17 cellular contexts compared by ENCODE assay signal in genomic region chr2:221422516-221423211, GRCh38.
"Had no signal": no experiment of that assay in that cellular context is flagged by ENCODE, and none has a peak within 500 bp of the region (broad histone marks: within the 10 kb centered on the region; RNA-seq: fewer than 3 reads in every experiment).

No MANE protein-coding gene starts in this region.

- H3K4me1 Mint-ChIP-seq: activated naive CD8-positive, alpha-beta T cell treated with anti-CD3 and anti-CD28 coated beads for 36 hours had no signal

- H3K27me3 ChIP-seq: gastrocnemius medialis, thyroid gland, uterus had no signal

- H3K4me1 ChIP-seq: parathyroid adenoma, uterus had no signal

- H3K4me3 ChIP-seq: coronary artery, gastrocnemius medialis, skin epidermis, thyroid gland, uterus had no signal

- H3K9me3 ChIP-seq: gastrocnemius medialis, thyroid gland, uterus had no signal

- H3K36me3 ChIP-seq: uterus had no signal

- H3K27me3 Mint-ChIP-seq: activated CD4-positive, alpha-beta memory T cell treated with anti-CD3 and anti-CD28 coated beads for 36 hours; activated naive CD8-positive, alpha-beta T cell treated with anti-CD3 and anti-CD28 coated beads for 36 hours; effector memory CD8-positive, alpha-beta T cell; naive B cell; T-cell had no signal

- H3K27ac ChIP-seq: coronary artery, parathyroid adenoma, thyroid gland, uterus, VCaP had no signal

- DNase-seq: activated CD4-positive, alpha-beta memory T cell treated with anti-CD3 and anti-CD28 coated beads for 36 hours; activated gamma-delta T cell treated with Interleukin-2 at 50 U/mL for 16 hours; activated naive CD8-positive, alpha-beta T cell treated with anti-CD3 and anti-CD28 coated beads for 36 hours; activated T-cell treated with anti-CD3 and anti-CD28 coated beads, Interleukin-2, amount 50 U/mL, for 48 hours; anterior cingulate cortex; caudate nucleus; effector memory CD8-positive, alpha-beta T cell; gastrocnemius medialis; naive B cell; stimulated activated CD4-positive, alpha-beta T cell treated with anti-CD3 and anti-CD28 coated beads, Interleukin-4, amount 100 ng/mL, for 4 hours; T-cell; thyroid gland; uterus had no signal

- H3K9me3 Mint-ChIP-seq: activated naive CD8-positive, alpha-beta T cell treated with anti-CD3 and anti-CD28 coated beads for 36 hours; effector memory CD8-positive, alpha-beta T cell; T-cell had no signal

- ATAC-seq: effector memory CD8-positive, alpha-beta T cell; gastrocnemius medialis; T-cell had no signal

- H3K4me3 Mint-ChIP-seq: activated CD4-positive, alpha-beta memory T cell treated with anti-CD3 and anti-CD28 coated beads for 36 hours; activated naive CD8-positive, alpha-beta T cell treated with anti-CD3 and anti-CD28 coated beads for 36 hours; effector memory CD8-positive, alpha-beta T cell; naive B cell; T-cell had no signal

- H3K27ac Mint-ChIP-seq: activated CD4-positive, alpha-beta memory T cell treated with anti-CD3 and anti-CD28 coated beads for 36 hours; activated naive CD8-positive, alpha-beta T cell treated with anti-CD3 and anti-CD28 coated beads for 36 hours had no signal

- H3K36me3 Mint-ChIP-seq: activated naive CD8-positive, alpha-beta T cell treated with anti-CD3 and anti-CD28 coated beads for 36 hours had no signal
